Comparison of ENCODE assay signal across 8 cellular contexts in the genomic region with DNA sequence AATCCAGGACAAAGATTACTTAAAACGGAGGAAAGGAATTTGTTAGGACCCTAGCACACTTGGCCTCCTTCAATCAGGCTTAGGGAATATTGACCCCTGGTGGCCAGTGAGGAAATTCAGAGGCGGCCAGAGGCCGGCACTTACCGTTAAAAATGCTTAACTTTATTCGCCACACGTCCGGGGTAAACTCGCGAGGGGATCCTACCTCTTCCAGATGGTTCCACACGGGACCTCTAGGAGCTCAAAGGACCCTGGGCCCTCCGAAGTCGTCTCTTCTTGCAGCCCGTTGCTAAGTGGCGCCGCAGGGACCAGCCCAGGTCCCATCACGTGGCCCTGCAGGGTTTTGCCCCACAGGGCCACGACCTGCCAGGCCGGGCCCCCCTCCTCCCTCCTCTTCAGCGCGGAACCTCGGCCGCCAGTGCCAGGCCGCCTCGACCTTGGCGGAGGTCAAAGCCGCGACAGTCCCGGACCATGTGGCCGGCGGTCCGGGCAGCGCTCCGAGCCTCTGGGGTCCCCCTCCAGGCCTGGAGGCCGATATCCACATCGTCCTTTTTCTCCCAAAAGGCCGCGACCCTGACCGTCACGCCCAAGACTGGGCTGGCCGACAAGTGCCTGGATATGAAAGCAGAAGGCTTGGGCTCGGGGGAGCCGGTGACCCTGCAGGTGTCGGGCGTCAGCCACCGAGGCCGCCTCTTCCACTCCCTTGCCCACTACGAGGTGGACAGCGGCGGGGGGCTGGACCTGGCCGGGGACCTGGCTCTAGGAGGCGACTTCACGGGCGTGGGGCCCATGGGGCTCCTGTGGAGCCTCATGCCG. TPM values are rescaled to one million over a fixed set of nuclear protein-coding genes. Genes with fewer than 3 reads are reported as not detected.
DNase-seq lines count a peak whose midpoint lies in the region; ATAC-seq and TF ChIP-seq lines count a peak whose summit lies in the region.

No MANE protein-coding gene starts in this region.

- H3K4me1 ChIP-seq in stomach: peaks cover 0 to 20% (median 17%) of the 10 kb centered on the region in 4 donors

- H3K27ac ChIP-seq in stomach: peak overlapping the region in 4 of 5 donors; percentile 35 to 62 (median 46)

- H3K4me3 ChIP-seq in fibroblast of the aortic adventitia (ENCODE audit: low read depth, low read length): peak overlapping the region; percentile 50
- H3K4me3 ChIP-seq in stomach: peak overlapping the region; percentile 54 to 81 (median 58)

- no peak for TF ChIP-seq POLR2A in stomach (IDR thresholded peaks at IDR 0.05)

- H3K36me3 ChIP-seq in stomach: no peaks in the 10 kb centered on the region

- peaks cover 0 to 8% of the 10 kb centered on the region in 2 donors for H3K27me3 Mint-ChIP-seq in natural killer cell (ENCODE audit: low read depth in 2 of 2)

- no peaks in the 10 kb centered on the region for H3K27me3 ChIP-seq in stomach

- WGBS in stomach, 5 donors: 0 to 2% (median 1%) methylated on average over 10 to 54 of the region's 54 CpGs

- H3K36me3 Mint-ChIP-seq in natural killer cell: no peaks in the 10 kb centered on the region

- TF ChIP-seq CTCF in GM10266 (IDR thresholded peaks at IDR 0.05; ENCODE audit: control insufficient read depth, insufficient read depth, low read depth, missing control alignments): peak; percentile 85
- peak; percentile 84 for TF ChIP-seq CTCF in fibroblast of the aortic adventitia (IDR thresholded peaks at IDR 0.05; ENCODE audit: insufficient read depth, low read length)
- peak; percentile 78 for TF ChIP-seq CTCF in natural killer cell (IDR thresholded peaks at IDR 0.05)
- peak in 5 of 7 experiments; percentile 49 to 88 (median 85) for TF ChIP-seq CTCF in stomach (IDR thresholded peaks at IDR 0.05)

- H3K4me3 Mint-ChIP-seq in natural killer cell: peak overlapping the region; percentile 80

- DNase-seq in GM10266 (ENCODE audit: extremely low spot score) (peak; percentile 80), HuH-7.5 (ENCODE audit: low spot score) (peak; percentile 49), RPMI7951 (ENCODE audit: low read depth) (peak; percentile 66), activated gamma-delta T cell (lab: John Stamatoyannopoulos, UW) (peak; percentile 14), fibroblast of the aortic adventitia (ENCODE audit: low read depth) (peak; percentile 83), natural killer cell (peak; percentile 42), stomach (peak; percentile 59), HPDE6-E6E7 (ENCODE audit: extremely low spot score) (no peak)

- H3K9me3 Mint-ChIP-seq in natural killer cell: no peaks in the 10 kb centered on the region

- no peak for TF ChIP-seq EP300 in stomach (IDR thresholded peaks at IDR 0.05)

- H3K9me3 ChIP-seq in stomach: no peaks in the 10 kb centered on the region

- H3K4me1 Mint-ChIP-seq in natural killer cell: peaks cover 6 to 14% of the 10 kb centered on the region in 2 donors

- peak; percentile 79 to 87 (median 85) for ATAC-seq in natural killer cell

- peak overlapping the region; percentile 26 to 75 for H3K27ac Mint-ChIP-seq in natural killer cell

- intact Hi-C loops in natural killer cell (cut with micrococcal nuclease) (loop anchor here (1.0 kb wide), 1 partner anchor 125 kb away; no protein-coding TSS in a partner anchor), stomach (cut with DNase I; ENCODE audit: low total_unique reads) (loop anchor here (10.0 kb wide), 1 partner anchor 119 kb away; no protein-coding TSS in a partner anchor)

RNA-seq across cellular contexts. Expression of gene DNAL1, which starts 11.1 kb away (rescaled TPM):
- 3.8 and 12.3 TPM in 2 replicates for total RNA-seq in RPMI7951 (2014; rRNA removed; shearing (Covaris generic))
- 12.7 and 27.8 TPM in 2 replicates for total RNA-seq in fibroblast of the aortic adventitia (ENCODE audit: low replicate concordance)
- 10 to 100 TPM in 2 of 3 donors, 1 to 10 TPM in 1; 6.7 to 10.3 (median 10.1) TPM for total RNA-seq in natural killer cell
- total RNA-seq in stomach: 10 to 100 TPM in 2 of 5 donors, 1 to 10 TPM in 1, under 1 TPM in 1, not detected in 1; 0.29 to 12.9 (median 7.5) TPM
- 1 to 10 TPM; 3.1 to 9.2 (median 7.7) TPM for polyA plus RNA-seq in stomach

RNA-seq across cellular contexts. Expression of gene ACOT6, which starts 21.4 kb away (rescaled TPM):
- total RNA-seq in RPMI7951 (2014; rRNA removed; shearing (Covaris generic)): not detected in 2 replicates
- total RNA-seq in fibroblast of the aortic adventitia (ENCODE audit: low replicate concordance) (not detected in 2 replicates), natural killer cell (not detected), stomach (not detected)
- polyA plus RNA-seq in stomach: not detected

RNA-seq across cellular contexts. Expression of gene ACOT4, which starts 42.1 kb away (rescaled TPM):
- total RNA-seq in RPMI7951 (2014; rRNA removed; shearing (Covaris generic)): 3.0 and 3.6 TPM in 2 replicates
- 0.72 TPM in 1 of 2 replicates, not detected in the other for total RNA-seq in fibroblast of the aortic adventitia (ENCODE audit: low replicate concordance)
- total RNA-seq in natural killer cell: 1 to 10 TPM; 2.3 to 3.0 (median 2.6) TPM
- total RNA-seq in stomach: 1 to 10 TPM in 2 of 5 donors, not detected in 3; 1.3 to 1.4 TPM
- 1 to 10 TPM; 1.4 to 3.5 (median 1.5) TPM for polyA plus RNA-seq in stomach
